29 cellular contexts compared by ENCODE assay signal in the genomic region with DNA sequence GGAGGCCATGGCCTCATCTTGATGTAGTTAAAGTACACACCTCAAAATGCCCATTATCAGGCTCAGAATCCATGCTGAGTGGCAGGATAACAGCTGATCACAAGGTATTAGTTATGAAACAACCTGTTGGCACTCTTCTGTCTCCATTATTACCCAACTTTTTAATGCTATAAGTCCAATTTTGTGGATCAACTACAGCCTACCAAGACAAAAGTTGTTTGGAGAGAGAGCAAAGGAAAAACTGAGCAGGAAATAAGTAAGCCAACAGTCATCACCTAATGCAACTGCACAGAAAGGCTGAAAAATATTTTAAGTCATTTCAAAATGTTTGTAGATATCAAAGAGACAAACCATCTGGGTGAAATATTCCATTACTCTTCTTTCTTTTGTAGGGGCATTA. TPM values are rescaled to one million over a fixed set of nuclear protein-coding genes. Genes with fewer than 3 reads are reported as not detected.
A peak's percentile ranks its signal among the peaks of the same experiment; 100 is the strongest.
DNase-seq lines count a peak whose midpoint lies in the region; ATAC-seq and TF ChIP-seq lines count a peak whose summit lies in the region.
"Had no signal": no experiment of that assay in that cellular context is flagged by ENCODE, and none has a peak within 500 bp of the region (broad histone marks: within the 10 kb centered on the region; RNA-seq: fewer than 3 reads in every experiment).

No MANE protein-coding gene starts in this region.

- TF ChIP-seq CTCF in SK-N-SH (IDR thresholded peaks at IDR 0.05), result no peak
- TF ChIP-seq CTCF in astrocyte of the spinal cord (IDR thresholded peaks at IDR 0.05; ENCODE audit: low read depth, low read length), result no peak
- no peak for TF ChIP-seq CTCF in fibroblast of the aortic adventitia (IDR thresholded peaks at IDR 0.05; ENCODE audit: insufficient read depth, low read length)
- no peak for TF ChIP-seq CTCF in prostate gland (IDR thresholded peaks at IDR 0.05)
- no peak for TF ChIP-seq CTCF in spleen (IDR thresholded peaks at IDR 0.05 in 8 of 11, conservative IDR thresholded peaks at IDR 0.05 in 3 of 11)

- intact Hi-C loops in prostate gland (cut with DNase I) (no loop called here), spleen (cut with DNase I; ENCODE audit: low total_unique reads) (no loop called here)

- no peaks in the 10 kb centered on the region for H4K20me1 ChIP-seq in SK-N-SH (ENCODE audit: insufficient read depth)

- peak overlapping the region; percentile 48 for H3K4me2 ChIP-seq in SK-N-SH
- H3K4me2 ChIP-seq: hepatocyte had no signal

- peak overlapping the region in 1 of 2 experiments; percentile 43; a peak in 2 of 4 replicates for H3K27ac ChIP-seq in SK-N-SH (ENCODE audit: low read depth in 2 of 2, low read length in 1 of 2)
- H3K27ac ChIP-seq in prostate gland, result no peak overlapping the region
- H3K27ac ChIP-seq in spleen, result no peak overlapping the region
- no peak overlapping the region for H3K27ac ChIP-seq in effector memory CD4-positive, alpha-beta T cell (ENCODE audit: insufficient read depth, low read length, poor library complexity, severe bottlenecking)
- H3K27ac ChIP-seq: 22Rv1, dorsolateral prefrontal cortex, hepatocyte, thoracic aorta, vagina, WERI-Rb-1 had no signal

- POLR2A ChIA-PET in SK-N-SH (lab: Yijun Ruan, JAX), result no interaction called here

- H3F3A ChIP-seq in SK-N-SH (replicated peaks; ENCODE audit: insufficient read depth), result peaks cover 14% of the 10 kb centered on the region

- ATAC-seq in SK-N-SH treated with all-trans-retinoic acid at 6 μM for 48 hours, result no peak
- ATAC-seq: HCT116, left colon, sciatic nerve had no signal

- CTCF ChIA-PET in SK-N-SH (lab: Yijun Ruan, JAX), result interaction anchor here (1.4 to 2.0 kb wide), 2 partner anchors 270 to 759 kb away, joined by 4 to 7 read pairs; no protein-coding TSS in a partner anchor

- H3K4me1 ChIP-seq in SK-N-SH (ENCODE audit: control insufficient read depth in 1 of 2, insufficient read depth in 2 of 2, low read depth in 1 of 2, low read length in 1 of 2) (peaks cover 3 to 14% of the 10 kb centered on the region in 2 experiments), prostate gland (replicated peaks) (no peaks in the 10 kb centered on the region), spleen (no peaks in the 10 kb centered on the region)
- no peaks in the 10 kb centered on the region for H3K4me1 ChIP-seq in effector memory CD4-positive, alpha-beta T cell (ENCODE audit: control insufficient read depth, insufficient read depth, low read length, poor library complexity, severe bottlenecking)
- H3K4me1 ChIP-seq: vagina had no signal

- TF ChIP-seq POLR2A in prostate gland (IDR thresholded peaks at IDR 0.05) (no peak), spleen (IDR thresholded peaks at IDR 0.05) (no peak)

- no peaks in the 10 kb centered on the region for H3K9me2 ChIP-seq in SK-N-SH

- no peak for DNase-seq in SK-N-SH
- DNase-seq in astrocyte of the spinal cord (ENCODE audit: low read depth, low spot score), result peak; percentile 7
- DNase-seq in fibroblast of the aortic adventitia (ENCODE audit: low read depth), result peak; percentile 88
- DNase-seq in prostate gland (ENCODE audit: low spot score), result no peak
- DNase-seq in spleen, result no peak
- no peak for DNase-seq in effector memory CD4-positive, alpha-beta T cell
- DNase-seq in NCI-H1092 (lab: John Stamatoyannopoulos, UW), result no peak
- DNase-seq: activated CD4-positive, alpha-beta T cell treated with anti-CD3 and anti-CD28 coated beads for 48 hours; activated effector memory CD4-positive, alpha-beta T cell treated with anti-CD3 and anti-CD28 coated beads, Interleukin-2, amount 50 U/mL, for 16 hours; activated naive CD8-positive, alpha-beta T cell treated with anti-CD3 and anti-CD28 coated beads for 36 hours; activated T-cell treated with anti-CD3 and anti-CD28 coated beads, Interleukin-2, amount 50 U/mL, for 1 hour; CD4-positive, alpha-beta memory T cell; cerebellar nuclear complex; dorsolateral prefrontal cortex; Karpas-422; left colon; NCI-H187; NCI-H524 treated with DMSO at 0.1 percent for 48 hours; Right ventricle myocardium superior; stimulated activated CD4-positive, alpha-beta T cell treated with anti-CD3 and anti-CD28 coated beads, Interleukin-15, amount 100 ng/mL, for 24 hours; stimulated activated naive CD4-positive, alpha-beta T cell; WERI-Rb-1 had no signal

- in situ Hi-C loops in astrocyte of the spinal cord (cut with HindIII; ENCODE audit: low sequenced_read_pairs), result no loop called here

- H3K27me3 ChIP-seq in SK-N-SH (ENCODE audit: insufficient read depth) (no peaks in the 10 kb centered on the region), prostate gland (replicated peaks; ENCODE audit: insufficient read depth) (no peaks in the 10 kb centered on the region), spleen (replicated peaks in 1 of 7) (no peaks in the 10 kb centered on the region)
- H3K27me3 ChIP-seq in effector memory CD4-positive, alpha-beta T cell (replicated peaks; ENCODE audit: control insufficient read depth, insufficient read depth, low read length, poor library complexity, severe bottlenecking), result no peaks in the 10 kb centered on the region
- H3K27me3 ChIP-seq: dorsolateral prefrontal cortex, hepatocyte, vagina had no signal

- no peaks in the 10 kb centered on the region for H3K79me2 ChIP-seq in SK-N-SH (ENCODE audit: insufficient read depth)
- H3K79me2 ChIP-seq: hepatocyte had no signal

- no peak overlapping the region for H3K9ac ChIP-seq in SK-N-SH

- H3K36me3 ChIP-seq in SK-N-SH (replicated peaks in 1 of 2; ENCODE audit: control insufficient read depth in 1 of 2, insufficient read depth in 2 of 2, low read length in 1 of 2), result peaks cover 0 to 4% of the 10 kb centered on the region in 2 experiments
- no peaks in the 10 kb centered on the region for H3K36me3 ChIP-seq in prostate gland
- H3K36me3 ChIP-seq in spleen, result peaks cover 0 to 18% (median 0%) of the 10 kb centered on the region in 6 donors
- H3K36me3 ChIP-seq in effector memory CD4-positive, alpha-beta T cell (ENCODE audit: control insufficient read depth, insufficient read depth, low read length), result peaks cover 4% of the 10 kb centered on the region
- H3K36me3 ChIP-seq: thoracic aorta, vagina, WERI-Rb-1 had no signal

- no peak for TF ChIP-seq EP300 in SK-N-SH (IDR thresholded peaks at IDR 0.05; ENCODE audit: borderline replicate concordance in 1 of 2, low read depth in 1 of 2, low read length in 1 of 2)

- no peak overlapping the region for H2AFZ ChIP-seq in SK-N-SH (ENCODE audit: low read depth)
- H2AFZ ChIP-seq: hepatocyte had no signal

- no peak for TF ChIP-seq RAD21 in SK-N-SH (IDR thresholded peaks at IDR 0.05; ENCODE audit: low read length)

- no peak overlapping the region for H3K4me3 ChIP-seq in SK-N-SH (ENCODE audit: low read depth in 2 of 2, low read length in 1 of 2)
- H3K4me3 ChIP-seq in astrocyte of the spinal cord (ENCODE audit: low read depth, low read length), result no peak overlapping the region
- H3K4me3 ChIP-seq in fibroblast of the aortic adventitia (ENCODE audit: low read depth, low read length), result no peak overlapping the region
- H3K4me3 ChIP-seq in prostate gland, result no peak overlapping the region
- no peak overlapping the region for H3K4me3 ChIP-seq in spleen
- H3K4me3 ChIP-seq in effector memory CD4-positive, alpha-beta T cell (ENCODE audit: insufficient read depth, low read depth, low read length, poor library complexity, severe bottlenecking), result no peak overlapping the region
- H3K4me3 ChIP-seq: dorsolateral prefrontal cortex, hepatocyte, thoracic aorta, vagina had no signal

- H3K9me3 ChIP-seq in SK-N-SH (no peaks in the 10 kb centered on the region), prostate gland (no peaks in the 10 kb centered on the region), spleen (no peaks in the 10 kb centered on the region)
- no peaks in the 10 kb centered on the region for H3K9me3 ChIP-seq in effector memory CD4-positive, alpha-beta T cell (ENCODE audit: control insufficient read depth, low read length)
- H3K9me3 ChIP-seq: thoracic aorta, vagina had no signal

TF ChIP-seq in SK-N-SH, 30 proteins besides CTCF, POLR2A, EP300 and RAD21 (continues in another document):
- TF ChIP-seq FOXM1 (IDR thresholded peaks at IDR 0.05; ENCODE audit: low read depth), result no peak
- no peak for TF ChIP-seq POLR2AphosphoS5 (IDR thresholded peaks at IDR 0.05; ENCODE audit: low read depth, low read length)
- no peak for TF ChIP-seq YY1 (IDR thresholded peaks at IDR 0.05; ENCODE audit: low read depth)
- no peak for TF ChIP-seq RXRA (IDR thresholded peaks at IDR 0.05; ENCODE audit: borderline replicate concordance, low read depth)
- TF ChIP-seq FOXJ3 (CRISPR knock-in tag; IDR thresholded peaks at IDR 0.05), result no peak
- TF ChIP-seq, protein P1, sequence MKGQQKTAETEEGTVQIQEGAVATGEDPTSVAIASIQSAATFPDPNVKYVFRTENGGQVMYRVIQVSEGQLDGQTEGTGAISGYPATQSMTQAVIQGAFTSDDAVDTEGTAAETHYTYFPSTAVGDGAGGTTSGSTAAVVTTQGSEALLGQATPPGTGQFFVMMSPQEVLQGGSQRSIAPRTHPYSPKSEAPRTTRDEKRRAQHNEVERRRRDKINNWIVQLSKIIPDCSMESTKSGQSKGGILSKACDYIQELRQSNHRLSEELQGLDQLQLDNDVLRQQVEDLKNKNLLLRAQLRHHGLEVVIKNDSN (IDR thresholded peaks at IDR 0.05; ENCODE audit: borderline replicate concordance, low read depth), result no peak
- no peak for TF ChIP-seq CHD2 (IDR thresholded peaks at IDR 0.05; ENCODE audit: low read length, partially characterized antibody)

TF ChIP-seq in SK-N-SH treated with all-trans-retinoic acid at 6 μM for 48 hours, 23 proteins besides CTCF, POLR2A, EP300 and RAD21 (continues in another document):
- TF ChIP-seq ZFP3 (CRISPR knock-in tag; IDR thresholded peaks at IDR 0.05) (no peak), ISL1 (CRISPR knock-in tag; IDR thresholded peaks at IDR 0.05) (no peak), ZFP30 (CRISPR knock-in tag; IDR thresholded peaks at IDR 0.05) (no peak), CSDC2 (CRISPR knock-in tag; IDR thresholded peaks at IDR 0.05) (no peak)
- TF ChIP-seq, protein P2, sequence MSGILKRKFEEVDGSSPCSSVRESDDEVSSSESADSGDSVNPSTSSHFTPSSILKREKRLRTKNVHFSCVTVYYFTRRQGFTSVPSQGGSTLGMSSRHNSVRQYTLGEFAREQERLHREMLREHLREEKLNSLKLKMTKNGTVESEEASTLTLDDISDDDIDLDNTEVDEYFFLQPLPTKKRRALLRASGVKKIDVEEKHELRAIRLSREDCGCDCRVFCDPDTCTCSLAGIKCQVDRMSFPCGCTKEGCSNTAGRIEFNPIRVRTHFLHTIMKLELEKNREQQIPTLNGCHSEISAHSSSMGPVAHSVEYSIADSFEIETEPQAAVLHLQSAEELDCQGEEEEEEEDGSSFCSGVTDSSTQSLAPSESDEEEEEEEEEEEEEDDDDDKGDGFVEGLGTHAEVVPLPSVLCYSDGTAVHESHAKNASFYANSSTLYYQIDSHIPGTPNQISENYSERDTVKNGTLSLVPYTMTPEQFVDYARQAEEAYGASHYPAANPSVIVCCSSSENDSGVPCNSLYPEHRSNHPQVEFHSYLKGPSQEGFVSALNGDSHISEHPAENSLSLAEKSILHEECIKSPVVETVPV (CRISPR knock-in tag; IDR thresholded peaks at IDR 0.05), result no peak

RNA-seq across cellular contexts. Expression of a gene that starts 41.6 kb away (rescaled TPM):
- polyA plus RNA-seq in SK-N-SH (2012; rRNA removed), result 3.7 and 4.0 TPM in 2 replicates
- polyA plus RNA-seq in SK-N-SH (2012; cell fraction: cytosol; rRNA removed), result 5.6 and 6.7 TPM in 2 replicates
- 1.1 and 1.7 TPM in 2 replicates for polyA plus RNA-seq in SK-N-SH (2012; cell fraction: nucleus; rRNA removed)
- total RNA-seq in fibroblast of the aortic adventitia (ENCODE audit: low replicate concordance), result 10.1 and 10.8 TPM in 2 replicates
- total RNA-seq in prostate gland, result 10 to 100 TPM; 12.8 to 21.2 TPM
- 10 to 100 TPM; 10.0 to 15.7 (median 10.4) TPM for total RNA-seq in spleen
- polyA plus RNA-seq in spleen, result 10 to 100 TPM in 1 of 3 donors, 1 to 10 TPM in 2; 7.9 to 12.0 (median 9.4) TPM

Comparison
In these comparisons a context has a peak if more than half of its experiments do, and no peak if none do; other contexts are left out.
1. DNase-seq: peak in astrocyte of the spinal cord (single experiment) and fibroblast of the aortic adventitia (single experiment); none in SK-N-SH (single experiment), prostate gland (single experiment), spleen (single experiment), effector memory CD4-positive, alpha-beta T cell (0 of 3) and NCI-H1092 (single experiment).